Comparison of ENCODE assay signal across 24 cellular contexts in genomic region chr7:30076411-30076810, GRCh38. TPM values are rescaled to one million over a fixed set of nuclear protein-coding genes. Genes with fewer than 3 reads are reported as not detected.
DNase-seq lines count a peak whose midpoint lies in the region; ATAC-seq, FAIRE-seq and TF ChIP-seq lines count a peak whose summit lies in the region.
"Had no signal": no experiment of that assay in that cellular context is flagged by ENCODE, and none has a peak within 500 bp of the region (broad histone marks: within the 10 kb centered on the region; RNA-seq: fewer than 3 reads in every experiment).

No MANE protein-coding gene starts in this region.

- WGBS in HepG2 (ENCODE audit: low lambda C conversion rate) = 95% methylated on average over 1 of the region's 1 CpG
- 100% methylated on average over 1 of the region's 1 CpG for WGBS in right lobe of liver (ENCODE audit: insufficient coverage, low coverage, low lambda C conversion rate, missing lambda C conversion rate)
- no CpG with 5 or more reads among the region's 1 CpG for WGBS in IMR-90 (ENCODE audit: extremely low coverage in 2 of 2, insufficient read length in 1 of 2), 2 experiments

- no peak overlapping the region for H4K91ac ChIP-seq in IMR-90 (ENCODE audit: insufficient read depth, low read depth, low read length)

- no peak for FAIRE-seq in HepG2 (lab: Jason Lieb, UNC)
- FAIRE-seq: GM12878, GM12892, GM18507 had no signal

- no peak overlapping the region for H2BK120ac ChIP-seq in IMR-90 (ENCODE audit: low read depth, low read length)

- no peak overlapping the region for H4K8ac ChIP-seq in IMR-90 (ENCODE audit: low read depth in 2 of 2, low read length in 2 of 2)

- DNase-seq in HepG2 (ENCODE audit: low spot score) = no peak
- no peak for DNase-seq in right lobe of liver
- DNase-seq in IMR-90 = no peak
- DNase-seq in T-helper 1 cell = no peak
- DNase-seq: 8988T; ACHN; BE2C; C1 segment of cervical spinal cord; CD4-positive, alpha-beta memory T cell; CD4-positive, CD25-positive, alpha-beta regulatory T cell; CD8-positive, alpha-beta memory T cell; COR-L47; DMS 273 treated with DMSO at 0.1 percent for 48 hours; DMS153; DMS53; DMS79; DND-41; EL; GDM1 had no signal

- no peaks in the 10 kb centered on the region for H3K79me1 ChIP-seq in IMR-90 (ENCODE audit: low read depth in 1 of 2, low read length in 2 of 2)

- no peak for TF ChIP-seq POLR2A in HepG2 (IDR thresholded peaks at IDR 0.05; ENCODE audit: insufficient read depth in 1 of 2, low read depth in 2 of 2, low read length in 2 of 2)
- no peak for TF ChIP-seq POLR2A in right lobe of liver (IDR thresholded peaks at IDR 0.05)
- no peak for TF ChIP-seq POLR2A in IMR-90 (IDR thresholded peaks at IDR 0.05; ENCODE audit: low read depth, low read length)

- H3K18ac ChIP-seq in IMR-90 (ENCODE audit: low read depth, low read length) = no peak overlapping the region

- no peak overlapping the region for H3K4ac ChIP-seq in IMR-90 (ENCODE audit: low read depth, low read length)

- BruUV-seq in HepG2 (replicated peaks; lab: Mats Ljungman, UMichigan) = no TSS peak
- BruUV-seq in IMR-90 (replicated peaks; lab: Mats Ljungman, UMichigan) = no TSS peak

- dilution Hi-C loops in IMR-90 (cut with HindIII; ENCODE audit: low sequenced_read_pairs, unreplicated experiment) = no loop called here

- TF ChIP-seq CTCF in HepG2 (CRISPR knock-in tag; IDR thresholded peaks at IDR 0.05) (no peak), right lobe of liver (IDR thresholded peaks at IDR 0.05) (no peak), IMR-90 (conservative IDR thresholded peaks at IDR 0.05; ENCODE audit: low read depth, low read length) (no peak)

- no peaks in the 10 kb centered on the region for H3K79me2 ChIP-seq in HepG2 (ENCODE audit: insufficient read depth, low read length)

- POLR2A ChIA-PET in HepG2 (lab: Yijun Ruan, JAX) (no interaction called here), IMR-90 (lab: Charles Lee; ENCODE audit: unreplicated experiment) (no interaction called here)

- H2BK5ac ChIP-seq in IMR-90 (ENCODE audit: low read depth, low read length, poor library complexity, severe bottlenecking) = no peak overlapping the region

- H3K9ac ChIP-seq in HepG2 (ENCODE audit: insufficient read depth, low read depth, low read length) = no peak overlapping the region
- no peak overlapping the region for H3K9ac ChIP-seq in IMR-90 (ENCODE audit: low read depth, low read length)
- H3K9ac ChIP-seq: BLaER1 had no signal

- H2AFZ ChIP-seq in HepG2 (ENCODE audit: low read length) (no peak overlapping the region), IMR-90 (replicated peaks; ENCODE audit: low read length, poor library complexity) (no peak overlapping the region)

- no peaks in the 10 kb centered on the region for H3K9me1 ChIP-seq in IMR-90 (ENCODE audit: insufficient read depth, low read length)

- no peak overlapping the region for H2AK9ac ChIP-seq in IMR-90 (replicated peaks; ENCODE audit: low read depth, low read length, poor library complexity)

- in situ Hi-C loops in HepG2 (cut with HindIII; ENCODE audit: extremely low pct_ligation_motif_present, low pct_unique_long_range_greater_than_20kb) (no loop called here), IMR-90 (cut with MboI; ENCODE audit: low sequenced_read_pairs) (loop anchor here (10.0 kb wide), 1 partner anchor 202 kb away; no protein-coding TSS in a partner anchor)

- H3K14ac ChIP-seq in IMR-90 (replicated peaks; ENCODE audit: low read depth, low read length) = no peak overlapping the region

- TF ChIP-seq EP300 in HepG2 (IDR thresholded peaks at IDR 0.05; ENCODE audit: low read depth in 2 of 2, low read length in 2 of 2) (no peak), HepG2 (CRISPR knock-in tag; IDR thresholded peaks at IDR 0.05; ENCODE audit: borderline replicate concordance) (no peak)

- H3K27me3 ChIP-seq in HepG2 (ENCODE audit: control insufficient read depth in 1 of 2, insufficient read depth in 2 of 2, low read length in 2 of 2) (no peaks in the 10 kb centered on the region), right lobe of liver (no peaks in the 10 kb centered on the region), IMR-90 (ENCODE audit: control insufficient read depth, insufficient read depth, low read length) (no peaks in the 10 kb centered on the region)
- H3K27me3 ChIP-seq: BE2C, BLaER1 had no signal

- H2AK5ac ChIP-seq in IMR-90 (ENCODE audit: low read depth, low read length) = no peak overlapping the region

- no peak overlapping the region for H4K5ac ChIP-seq in IMR-90 (ENCODE audit: low read depth, low read length)

- H3K36me3 ChIP-seq in HepG2 (replicated peaks in 1 of 2; ENCODE audit: control insufficient read depth in 1 of 2, insufficient read depth in 2 of 2, low read length in 2 of 2) (peaks cover 11 to 37% of the 10 kb centered on the region in 2 experiments; a peak in 4 of 5 replicates), right lobe of liver (no peaks in the 10 kb centered on the region), IMR-90 (ENCODE audit: control insufficient read depth, insufficient read depth, low read length) (peaks cover 6% of the 10 kb centered on the region)
- H3K36me3 ChIP-seq: BE2C had no signal

- H3K23ac ChIP-seq in IMR-90 (ENCODE audit: low read depth, low read length) = no peak overlapping the region

- no peak overlapping the region for H3K56ac ChIP-seq in IMR-90 (ENCODE audit: extremely low read depth, insufficient read depth, low read length)

- no peaks in the 10 kb centered on the region for H3K9me3 ChIP-seq in HepG2 (ENCODE audit: low read length)
- H3K9me3 ChIP-seq in right lobe of liver = no peaks in the 10 kb centered on the region
- no peaks in the 10 kb centered on the region for H3K9me3 ChIP-seq in IMR-90 (ENCODE audit: control insufficient read depth, insufficient read depth, low read length)
- H3K9me3 ChIP-seq: BE2C, BLaER1 had no signal

- no peak overlapping the region for H2BK20ac ChIP-seq in IMR-90 (ENCODE audit: low read depth, low read length)

- H3K27ac ChIP-seq in HepG2 (ENCODE audit: extremely low read length, insufficient read depth, low read length) (no peak overlapping the region), right lobe of liver (no peak overlapping the region), IMR-90 (ENCODE audit: insufficient read depth, low read length) (no peak overlapping the region)
- H3K27ac ChIP-seq: BLaER1 had no signal

- no peak overlapping the region for H2BK15ac ChIP-seq in IMR-90 (ENCODE audit: low read depth, low read length)

- TF ChIP-seq RAD21 in HepG2 (CRISPR knock-in tag; IDR thresholded peaks at IDR 0.05) (no peak), IMR-90 (IDR thresholded peaks at IDR 0.05; ENCODE audit: low read length) (no peak)

- no peak overlapping the region for H3K4me2 ChIP-seq in HepG2 (ENCODE audit: low read depth, low read length)
- H3K4me2 ChIP-seq in IMR-90 (ENCODE audit: low read depth, low read length) = no peak overlapping the region
- H3K4me2 ChIP-seq: BLaER1 had no signal

- H3K4me1 ChIP-seq in HepG2 (ENCODE audit: insufficient read depth, low read length) (no peaks in the 10 kb centered on the region), right lobe of liver (peaks cover 0 to 9% (median 0%) of the 10 kb centered on the region in 4 donors), IMR-90 (ENCODE audit: control insufficient read depth, insufficient read depth, low read length) (no peaks in the 10 kb centered on the region)
- H3K4me1 ChIP-seq: BE2C, BLaER1 had no signal

- CTCF ChIA-PET in HepG2 (lab: Yijun Ruan, JAX; ENCODE audit: low intra/inter-chr PET ratio, low total read pairs) = no interaction called here
- CTCF ChIA-PET in IMR-90 (lab: Yijun Ruan, JAX) = no interaction called here

- H3K4me3 ChIP-seq in HepG2 (replicated peaks in 1 of 3; ENCODE audit: insufficient read depth in 1 of 3, low read depth in 2 of 3, low read length in 3 of 3) = no peak overlapping the region
- H3K4me3 ChIP-seq in right lobe of liver = no peak overlapping the region
- no peak overlapping the region for H3K4me3 ChIP-seq in IMR-90 (ENCODE audit: insufficient read depth, low read depth, low read length)
- H3K4me3 ChIP-seq: BLaER1, GM12878 had no signal

- peaks cover 7% of the 10 kb centered on the region; the same call in 1 of the 2 replicates for H4K20me1 ChIP-seq in HepG2 (ENCODE audit: insufficient read depth, low read length)
- H4K20me1 ChIP-seq in IMR-90 (ENCODE audit: insufficient read depth, low read length) = no peaks in the 10 kb centered on the region; the same call in 1 of the 2 replicates

- ATAC-seq in HepG2 (no peak), right lobe of liver (no peak), IMR-90 (ENCODE audit: low read depth) (peak; percentile 17; the same call in 1 of the 2 replicates), GM21526 (IDR thresholded peaks at IDR 0.05; ENCODE audit: low FRiP score, unreplicated experiment) (no peak)
- ATAC-seq: GM12878 had no signal

- intact Hi-C loops in HepG2 (cut with micrococcal nuclease; ENCODE audit: unreplicated experiment) (no loop called here), right lobe of liver (cut with DNase I) (no loop called here), IMR-90 (cut with micrococcal nuclease) (no loop called here)

RNA-seq across cellular contexts. Expression of gene PLEKHA8, which starts 48.2 kb away (rescaled TPM):
- total RNA-seq in HepG2 (2016; rRNA removed; fragmentation: Illumina TruSeq; extraction: Trizol) (26.4 and 32.5 TPM in 2 replicates), right lobe of liver (1 to 10 TPM; 2.7 to 8.1 (median 4.4) TPM), IMR-90 (2012; rRNA removed) (9.7 and 13.6 TPM in 2 replicates)
- total RNA-seq in HepG2 (2016; cell fraction: cytosol; rRNA removed; fragmentation: Illumina TruSeq; extraction: Trizol; ENCODE audit: low read depth) = 9.2 and 11.0 TPM in 2 replicates
- 22.6 and 30.8 TPM in 2 replicates for total RNA-seq in HepG2 (2016; cell fraction: insoluble cytoplasmic fraction; rRNA removed; fragmentation: Illumina TruSeq; extraction: Trizol)
- total RNA-seq in HepG2 (2016; cell fraction: membrane; rRNA removed; fragmentation: Illumina TruSeq; extraction: Trizol) = 20.5 and 24.2 TPM in 2 replicates
- 29.3 and 30.9 TPM in 2 replicates for total RNA-seq in HepG2 (2016; cell fraction: nucleus; rRNA removed; fragmentation: Illumina TruSeq; extraction: Trizol)
- polyA plus RNA-seq in HepG2 (2011; rRNA removed) (11.1 and 12.5 TPM in 2 replicates), IMR-90 (2012; rRNA removed) (2.9 and 3.6 TPM in 2 replicates)
- polyA plus RNA-seq in HepG2 (2011; cell fraction: cytosol; rRNA removed) = 4.8 and 7.6 TPM in 2 replicates
- polyA plus RNA-seq in HepG2 (2011; cell fraction: nucleus; rRNA removed) = 14.1 and 14.5 TPM in 2 replicates
- 12.0 and 14.3 TPM in 2 replicates for polyA plus RNA-seq in HepG2 (2012)
- polyA plus RNA-seq in HepG2 (2016; cell fraction: cytosol; fragmentation: Illumina TruSeq; extraction: Trizol; ENCODE audit: low read depth) = 4.6 and 5.2 TPM in 2 replicates
- polyA plus RNA-seq in HepG2 (2016; cell fraction: insoluble cytoplasmic fraction; fragmentation: Illumina TruSeq; extraction: Trizol; ENCODE audit: low read depth) = 20.6 and 20.9 TPM in 2 replicates
- 10.8 and 11.4 TPM in 2 replicates for polyA plus RNA-seq in HepG2 (2016; cell fraction: membrane; fragmentation: Illumina TruSeq; extraction: Trizol; ENCODE audit: low read depth)
- polyA plus RNA-seq in HepG2 (2016; cell fraction: nucleus; fragmentation: Illumina TruSeq; extraction: Trizol; ENCODE audit: insufficient read depth, low read depth) = 18.0 and 18.2 TPM in 2 replicates
- polyA minus RNA-seq in HepG2 (2011; rRNA and poly(A)+ RNA removed; ENCODE audit: low replicate concordance) = 4.2 and 13.4 TPM in 2 replicates
- polyA minus RNA-seq in HepG2 (2011; cell fraction: cytosol; rRNA and poly(A)+ RNA removed) = 10.9 and 14.0 TPM in 2 replicates
- 51.5 and 54.2 TPM in 2 replicates for polyA minus RNA-seq in HepG2 (2011; cell fraction: nucleus; rRNA and poly(A)+ RNA removed)
- 0.76 and 0.88 TPM in 2 replicates for polyA plus RNA-seq in IMR-90 (2012; cell fraction: cytosol; rRNA removed)
- 1.0 and 5.6 TPM in 2 replicates for polyA plus RNA-seq in IMR-90 (2012; cell fraction: nucleus; rRNA removed; ENCODE audit: low replicate concordance)

RNA-seq across cellular contexts. Expression of gene FKBP14, which starts 49.9 kb away (rescaled TPM):
- 20.2 and 32.3 TPM in 2 replicates for total RNA-seq in HepG2 (2016; rRNA removed; fragmentation: Illumina TruSeq; extraction: Trizol)
- 1.4 and 2.1 TPM in 2 replicates for total RNA-seq in HepG2 (2016; cell fraction: cytosol; rRNA removed; fragmentation: Illumina TruSeq; extraction: Trizol; ENCODE audit: low read depth)
- total RNA-seq in HepG2 (2016; cell fraction: insoluble cytoplasmic fraction; rRNA removed; fragmentation: Illumina TruSeq; extraction: Trizol) = 24.8 and 33.7 TPM in 2 replicates
- 6.5 and 7.2 TPM in 2 replicates for total RNA-seq in HepG2 (2016; cell fraction: membrane; rRNA removed; fragmentation: Illumina TruSeq; extraction: Trizol)
- total RNA-seq in HepG2 (2016; cell fraction: nucleus; rRNA removed; fragmentation: Illumina TruSeq; extraction: Trizol) = 42.5 and 43.1 TPM in 2 replicates
- 14.2 and 20.0 TPM in 2 replicates for polyA plus RNA-seq in HepG2 (2011; rRNA removed)
- 9.5 and 13.3 TPM in 2 replicates for polyA plus RNA-seq in HepG2 (2011; cell fraction: cytosol; rRNA removed)
- polyA plus RNA-seq in HepG2 (2011; cell fraction: nucleus; rRNA removed) = 3.2 and 4.0 TPM in 2 replicates
- 16.2 and 17.4 TPM in 2 replicates for polyA plus RNA-seq in HepG2 (2012)
- polyA plus RNA-seq in HepG2 (2016; cell fraction: cytosol; fragmentation: Illumina TruSeq; extraction: Trizol; ENCODE audit: low read depth) = 0.87 and 1.7 TPM in 2 replicates
- polyA plus RNA-seq in HepG2 (2016; cell fraction: insoluble cytoplasmic fraction; fragmentation: Illumina TruSeq; extraction: Trizol; ENCODE audit: low read depth) = 14.3 and 18.2 TPM in 2 replicates
- 3.0 and 3.7 TPM in 2 replicates for polyA plus RNA-seq in HepG2 (2016; cell fraction: membrane; fragmentation: Illumina TruSeq; extraction: Trizol; ENCODE audit: low read depth)
- polyA plus RNA-seq in HepG2 (2016; cell fraction: nucleus; fragmentation: Illumina TruSeq; extraction: Trizol; ENCODE audit: insufficient read depth, low read depth) = 40.4 and 40.5 TPM in 2 replicates
- 5.7 and 13.0 TPM in 2 replicates for polyA minus RNA-seq in HepG2 (2011; rRNA and poly(A)+ RNA removed; ENCODE audit: low replicate concordance)
- 12.8 TPM in 2 replicates for polyA minus RNA-seq in HepG2 (2011; cell fraction: cytosol; rRNA and poly(A)+ RNA removed)
- polyA minus RNA-seq in HepG2 (2011; cell fraction: nucleus; rRNA and poly(A)+ RNA removed) = 17.7 and 17.8 TPM in 2 replicates
- total RNA-seq in right lobe of liver = 1 to 10 TPM; 4.0 to 8.7 (median 5.2) TPM
- 27.1 and 45.0 TPM in 2 replicates for total RNA-seq in IMR-90 (2012; rRNA removed)
- 21.8 and 26.3 TPM in 2 replicates for polyA plus RNA-seq in IMR-90 (2012; rRNA removed)
- 5.9 and 7.5 TPM in 2 replicates for polyA plus RNA-seq in IMR-90 (2012; cell fraction: cytosol; rRNA removed)
- 1.6 and 9.7 TPM in 2 replicates for polyA plus RNA-seq in IMR-90 (2012; cell fraction: nucleus; rRNA removed; ENCODE audit: low replicate concordance)

RNA-seq across cellular contexts. Expression of gene MTURN, which starts 58.4 kb away (rescaled TPM):
- 5.7 and 8.2 TPM in 2 replicates for total RNA-seq in HepG2 (2016; rRNA removed; fragmentation: Illumina TruSeq; extraction: Trizol)
- total RNA-seq in HepG2 (2016; cell fraction: cytosol; rRNA removed; fragmentation: Illumina TruSeq; extraction: Trizol; ENCODE audit: low read depth) = 15.1 and 17.4 TPM in 2 replicates
- total RNA-seq in HepG2 (2016; cell fraction: insoluble cytoplasmic fraction; rRNA removed; fragmentation: Illumina TruSeq; extraction: Trizol) = 5.7 and 6.1 TPM in 2 replicates
- 16.1 and 17.3 TPM in 2 replicates for total RNA-seq in HepG2 (2016; cell fraction: membrane; rRNA removed; fragmentation: Illumina TruSeq; extraction: Trizol)
- total RNA-seq in HepG2 (2016; cell fraction: nucleus; rRNA removed; fragmentation: Illumina TruSeq; extraction: Trizol) = 5.2 and 6.6 TPM in 2 replicates
- 7.2 and 7.9 TPM in 2 replicates for polyA plus RNA-seq in HepG2 (2011; rRNA removed)
- 4.0 and 5.1 TPM in 2 replicates for polyA plus RNA-seq in HepG2 (2011; cell fraction: cytosol; rRNA removed)
- polyA plus RNA-seq in HepG2 (2011; cell fraction: nucleus; rRNA removed) = 8.4 and 11.0 TPM in 2 replicates
- 4.8 and 6.5 TPM in 2 replicates for polyA plus RNA-seq in HepG2 (2012)
- polyA plus RNA-seq in HepG2 (2016; cell fraction: cytosol; fragmentation: Illumina TruSeq; extraction: Trizol; ENCODE audit: low read depth) = 19.8 and 22.7 TPM in 2 replicates
- polyA plus RNA-seq in HepG2 (2016; cell fraction: insoluble cytoplasmic fraction; fragmentation: Illumina TruSeq; extraction: Trizol; ENCODE audit: low read depth) = 6.6 TPM in 2 replicates
- 16.0 and 17.6 TPM in 2 replicates for polyA plus RNA-seq in HepG2 (2016; cell fraction: membrane; fragmentation: Illumina TruSeq; extraction: Trizol; ENCODE audit: low read depth)
- polyA plus RNA-seq in HepG2 (2016; cell fraction: nucleus; fragmentation: Illumina TruSeq; extraction: Trizol; ENCODE audit: insufficient read depth, low read depth) = 7.4 and 7.9 TPM in 2 replicates
- 4.1 TPM in 2 replicates for polyA minus RNA-seq in HepG2 (2011; rRNA and poly(A)+ RNA removed; ENCODE audit: low replicate concordance)
- polyA minus RNA-seq in HepG2 (2011; cell fraction: cytosol; rRNA and poly(A)+ RNA removed) = 1.8 and 4.4 TPM in 2 replicates
- 12.1 and 12.6 TPM in 2 replicates for polyA minus RNA-seq in HepG2 (2011; cell fraction: nucleus; rRNA and poly(A)+ RNA removed)
- total RNA-seq in right lobe of liver = 1 to 10 TPM; 2.2 to 5.2 (median 2.9) TPM
- total RNA-seq in IMR-90 (2012; rRNA removed) = 5.6 and 7.8 TPM in 2 replicates
- polyA plus RNA-seq in IMR-90 (2012; rRNA removed) = 2.4 and 2.8 TPM in 2 replicates
- 0.79 and 1.4 TPM in 2 replicates for polyA plus RNA-seq in IMR-90 (2012; cell fraction: cytosol; rRNA removed)
- polyA plus RNA-seq in IMR-90 (2012; cell fraction: nucleus; rRNA removed; ENCODE audit: low replicate concordance) = 2.5 and 6.5 TPM in 2 replicates
